In the genomic region with DNA sequence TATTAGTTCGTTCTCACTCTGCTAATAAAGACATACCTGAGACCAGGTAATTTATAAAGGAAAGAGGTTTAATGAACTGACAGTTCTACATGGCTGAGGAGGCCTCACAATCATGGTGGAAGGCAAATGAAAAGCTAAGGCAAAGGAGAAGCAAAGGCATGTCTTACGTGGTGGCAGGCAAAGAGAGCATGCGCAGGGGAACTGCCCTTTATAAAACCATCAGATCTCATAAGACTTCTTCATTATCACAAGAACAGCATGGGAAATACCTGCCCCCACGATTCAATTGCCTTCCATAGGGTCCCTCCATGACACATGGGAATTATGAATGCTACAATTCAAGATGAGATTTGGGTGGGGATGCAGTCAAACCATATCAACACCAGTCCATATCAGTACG, we compare ENCODE assay signal across 29 cellular contexts.
A peak's percentile ranks its signal among the peaks of the same experiment; 100 is the strongest.
DNase-seq lines count a peak whose midpoint lies in the region; ATAC-seq, FAIRE-seq and TF ChIP-seq lines count a peak whose summit lies in the region.
"Had no signal": no experiment of that assay in that cellular context is flagged by ENCODE, and none has a peak within 500 bp of the region (broad histone marks: within the 10 kb centered on the region; RNA-seq: fewer than 3 reads in every experiment).

No MANE protein-coding gene starts in this region.

- ATAC-seq in K562 = no peak
- ATAC-seq: A549; CD8-positive, alpha-beta T cell had no signal

- FAIRE-seq in K562 (lab: Jason Lieb, UNC) = no peak
- FAIRE-seq: A204.1, A549, D721Med had no signal

- H3K27me3 ChIP-seq in K562 (ENCODE audit: control insufficient read depth in 2 of 2, insufficient read depth in 2 of 2, low read length in 2 of 2) = no peaks in the 10 kb centered on the region; a peak in 1 of 5 replicates
- H3K27me3 ChIP-seq: BE2C; BLaER1; BLaER1 treated with 17β-estradiol and CSF1 and Interleukin-3, amounts not matched to agents 10 nM and 100 nM had no signal

- no peak for TF ChIP-seq EP300 in K562 (IDR thresholded peaks at IDR 0.05; ENCODE audit: low read length)

- no peak overlapping the region for H3K4me2 ChIP-seq in K562 (ENCODE audit: insufficient read depth, low read length)
- H3K4me2 ChIP-seq: A549; BLaER1; BLaER1 treated with 17β-estradiol and CSF1 and Interleukin-3, amounts not matched to agents 10 nM and 100 nM had no signal

- no peak for TF ChIP-seq RAD21 in K562 (CRISPR knock-in tag; conservative IDR thresholded peaks at IDR 0.05 in 1 of 2, IDR thresholded peaks at IDR 0.05 in 1 of 2)

- DNase-seq in K562 (ENCODE audit: extremely low read depth in 1 of 4, low spot score in 3 of 4) = no peak
- no peak for DNase-seq in activated CD4-positive, alpha-beta T cell treated with anti-CD3 and anti-CD28 coated beads for 1 hour
- DNase-seq: 8988T; ACHN; AML-193; BE2C; C1 segment of cervical spinal cord; Caco-2; Calu3; CD4-positive, alpha-beta memory T cell; CD4-positive, alpha-beta T cell; CD4-positive, CD25-positive, alpha-beta regulatory T cell; CD8-positive, alpha-beta memory T cell; CD8-positive, alpha-beta T cell; COR-L47; DMS 273 treated with DMSO at 0.1 percent for 48 hours; DMS153; DMS53; DMS79; DMS79 treated with DMSO at 0.1 percent for 48 hours; DND-41; EL had no signal

- no peak overlapping the region for H3K9ac ChIP-seq in K562 (ENCODE audit: insufficient read depth in 1 of 2, low read depth in 2 of 2, low read length in 2 of 2)
- H3K9ac ChIP-seq: BLaER1; BLaER1 treated with 17β-estradiol and CSF1 and Interleukin-3, amounts not matched to agents 10 nM and 100 nM had no signal

- H3K79me2 ChIP-seq in K562 (ENCODE audit: control insufficient read depth, insufficient read depth, low read length) = no peaks in the 10 kb centered on the region

- no peak for TF ChIP-seq POLR2A in K562 (conservative IDR thresholded peaks at IDR 0.05)

- in situ Hi-C loops in K562 (cut with MboI) = no loop called here

- intact Hi-C loops in K562 (cut with micrococcal nuclease) = no loop called here

- no peaks in the 10 kb centered on the region for H3K4me1 ChIP-seq in K562 (replicated peaks in 1 of 2; ENCODE audit: control insufficient read depth in 2 of 2, insufficient read depth in 2 of 2, low read length in 2 of 2)
- H3K4me1 ChIP-seq: A549, BE2C, BLaER1, Caco-2 had no signal

- POLR2A ChIA-PET in K562 (lab: Yijun Ruan, JAX) = no interaction called here

- no peak for TF ChIP-seq CTCF in K562 (IDR thresholded peaks at IDR 0.05 in 2 of 3, conservative IDR thresholded peaks at IDR 0.05 in 1 of 3; ENCODE audit: insufficient read depth in 2 of 3, low read depth in 1 of 3, low read length in 3 of 3)

- BruUV-seq in K562 (replicated peaks; lab: Mats Ljungman, UMichigan) = no TSS peak

- H3K36me3 ChIP-seq in K562 (ENCODE audit: control insufficient read depth, insufficient read depth, low read length) = no peaks in the 10 kb centered on the region
- H3K36me3 ChIP-seq: BE2C; BLaER1; BLaER1 treated with 17β-estradiol and CSF1 and Interleukin-3, amounts not matched to agents 10 nM and 100 nM had no signal

- H4K20me1 ChIP-seq in K562 (replicated peaks; ENCODE audit: control insufficient read depth, insufficient read depth, low read length) = no peaks in the 10 kb centered on the region
- H4K20me1 ChIP-seq: BLaER1; BLaER1 treated with 17β-estradiol and CSF1 and Interleukin-3, amounts not matched to agents 10 nM and 100 nM had no signal

- no peak overlapping the region for H2AFZ ChIP-seq in K562 (ENCODE audit: low read depth, low read length)

- no peaks in the 10 kb centered on the region for H3K9me1 ChIP-seq in K562 (ENCODE audit: control insufficient read depth, insufficient read depth, low read length)

- H3K9me3 ChIP-seq in K562 (replicated peaks; ENCODE audit: control insufficient read depth, insufficient read depth, low read depth, low read length) = no peaks in the 10 kb centered on the region
- H3K9me3 ChIP-seq: A549; BE2C; BLaER1; BLaER1 treated with 17β-estradiol and CSF1 and Interleukin-3, amounts not matched to agents 10 nM and 100 nM; Caco-2 had no signal

- CTCF ChIA-PET in K562 (lab: Yijun Ruan, JAX; ENCODE audit: low intra/inter-chr PET ratio) = no interaction called here

- no peak overlapping the region for H3K4me3 ChIP-seq in K562
- H3K4me3 ChIP-seq: A549; BLaER1; BLaER1 treated with 17β-estradiol and CSF1 and Interleukin-3, amounts not matched to agents 10 nM and 100 nM had no signal

- no peak overlapping the region for H3K27ac ChIP-seq in K562 (ENCODE audit: extremely low read depth, low read depth, low read length)
- H3K27ac ChIP-seq: 22Rv1; A549; BLaER1; BLaER1 treated with 17β-estradiol and CSF1 and Interleukin-3, amounts not matched to agents 10 nM and 100 nM; C4-2B had no signal

- 1% methylated on average over 5 of the region's 5 CpGs for WGBS in K562 (ENCODE audit: insufficient coverage, low coverage, missing lambda C conversion rate)

TF ChIP-seq in K562, 482 proteins besides CTCF, POLR2A, EP300 and RAD21:
- TF ChIP-seq RAD51 (IDR thresholded peaks at IDR 0.05; ENCODE audit: borderline replicate concordance, low read depth) (no peak), ILF3 (IDR thresholded peaks at IDR 0.05; ENCODE audit: borderline replicate concordance) (no peak), NRF1 (conservative IDR thresholded peaks at IDR 0.05 in 1 of 2, IDR thresholded peaks at IDR 0.05 in 1 of 2) (peak; percentile 57 to 64), ZNF445 (CRISPR knock-in tag; IDR thresholded peaks at IDR 0.05; ENCODE audit: low read depth) (no peak), PCBP2 (IDR thresholded peaks at IDR 0.05; ENCODE audit: low read depth, low read length, poor library complexity, severe bottlenecking) (no peak), NFRKB (IDR thresholded peaks at IDR 0.05; ENCODE audit: low read depth) (no peak)
- TF ChIP-seq, protein P1, sequence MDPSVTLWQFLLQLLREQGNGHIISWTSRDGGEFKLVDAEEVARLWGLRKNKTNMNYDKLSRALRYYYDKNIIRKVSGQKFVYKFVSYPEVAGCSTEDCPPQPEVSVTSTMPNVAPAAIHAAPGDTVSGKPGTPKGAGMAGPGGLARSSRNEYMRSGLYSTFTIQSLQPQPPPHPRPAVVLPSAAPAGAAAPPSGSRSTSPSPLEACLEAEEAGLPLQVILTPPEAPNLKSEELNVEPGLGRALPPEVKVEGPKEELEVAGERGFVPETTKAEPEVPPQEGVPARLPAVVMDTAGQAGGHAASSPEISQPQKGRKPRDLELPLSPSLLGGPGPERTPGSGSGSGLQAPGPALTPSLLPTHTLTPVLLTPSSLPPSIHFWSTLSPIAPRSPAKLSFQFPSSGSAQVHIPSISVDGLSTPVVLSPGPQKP (CRISPR knock-in tag; IDR thresholded peaks at IDR 0.05) = no peak
